8 cellular contexts compared by ENCODE assay signal in genomic region chr11:13207665-13208594, GRCh38.
DNase-seq lines count a peak whose midpoint lies in the region; ATAC-seq and TF ChIP-seq lines count a peak whose summit lies in the region.

No MANE protein-coding gene starts in this region.

- H3K4me1 Mint-ChIP-seq in activated T-cell treated with anti-CD3 and anti-CD28 coated beads, Interleukin-2, amount 50 U/mL, for 24 hours (ENCODE audit: low read depth), result peaks cover 44% of the 10 kb centered on the region

- H3K27me3 ChIP-seq in SJSA1 (replicated peaks) (no peaks in the 10 kb centered on the region), lower lobe of right lung (ENCODE audit: low read depth) (no peaks in the 10 kb centered on the region), thymus (ENCODE audit: control insufficient read depth, insufficient read depth) (no peaks in the 10 kb centered on the region)

- DNase-seq in activated T-cell treated with anti-CD3 and anti-CD28 coated beads, Interleukin-2, amount 50 U/mL, for 24 hours, result peak; percentile 41
- no peak for DNase-seq in activated T-cell treated with anti-CD3 and anti-CD28 coated beads, Interleukin-2, amount 50 U/mL, for 1 hour
- DNase-seq in SJSA1 (ENCODE audit: low read depth in 1 of 2, low spot score in 2 of 2) (peak; percentile 78 to 92), dedifferentiated amniotic fluid mesenchymal stem cell (ENCODE audit: extremely low spot score) (peak; percentile 69), lower lobe of right lung (peak; percentile 54), NCI-H345 treated with DMSO at 0.1 percent for 48 hours (lab: John Stamatoyannopoulos, UW; ENCODE audit: unreplicated experiment) (no peak)

- no peak for TF ChIP-seq CTCF in lower lobe of right lung (IDR thresholded peaks at IDR 0.05)

- H3K4me1 ChIP-seq in SJSA1 (replicated peaks) (peaks cover 27% of the 10 kb centered on the region), lower lobe of right lung (peaks cover 9% of the 10 kb centered on the region), thymus (ENCODE audit: control insufficient read depth, insufficient read depth, low read length) (peaks cover 4% of the 10 kb centered on the region)

- peak overlapping the region; percentile 92 for H3K27ac ChIP-seq in SJSA1
- H3K27ac ChIP-seq in lower lobe of right lung, result peak overlapping the region; percentile 74
- peak overlapping the region; percentile 70 for H3K27ac ChIP-seq in thymus (ENCODE audit: low read depth)

- H3K4me3 Mint-ChIP-seq in activated T-cell treated with anti-CD3 and anti-CD28 coated beads, Interleukin-2, amount 50 U/mL, for 24 hours, result peak overlapping the region; percentile 53

- 43% methylated on average over 16 of the region's 16 CpGs for WGBS in thymus

- H3K36me3 Mint-ChIP-seq in activated T-cell treated with anti-CD3 and anti-CD28 coated beads, Interleukin-2, amount 50 U/mL, for 24 hours (ENCODE audit: low read depth), result no peaks in the 10 kb centered on the region

- H3K27me3 Mint-ChIP-seq in activated T-cell treated with anti-CD3 and anti-CD28 coated beads, Interleukin-2, amount 50 U/mL, for 24 hours, result no peaks in the 10 kb centered on the region

- H3K36me3 ChIP-seq in SJSA1 (no peaks in the 10 kb centered on the region), lower lobe of right lung (no peaks in the 10 kb centered on the region), thymus (ENCODE audit: control insufficient read depth, insufficient read depth) (no peaks in the 10 kb centered on the region)

- no peaks in the 10 kb centered on the region for H3K9me3 Mint-ChIP-seq in activated T-cell treated with anti-CD3 and anti-CD28 coated beads, Interleukin-2, amount 50 U/mL, for 24 hours

- H3K9me3 ChIP-seq in SJSA1 (replicated peaks) (no peaks in the 10 kb centered on the region), lower lobe of right lung (no peaks in the 10 kb centered on the region), thymus (ENCODE audit: control insufficient read depth) (no peaks in the 10 kb centered on the region)

- ATAC-seq in lower lobe of right lung (peak; percentile 73 to 84), GM19467 (IDR thresholded peaks at IDR 0.05; ENCODE audit: unreplicated experiment) (no peak)

- H3K4me3 ChIP-seq in SJSA1 (peak overlapping the region; percentile 20), lower lobe of right lung (peak overlapping the region; percentile 43), thymus (ENCODE audit: low read length) (no peak overlapping the region)

- intact Hi-C loops in lower lobe of right lung (cut with DNase I), result loop anchor here (2.0 kb wide), 1 partner anchor 131 kb away; no protein-coding TSS in a partner anchor

- peak overlapping the region; percentile 60 for H3K27ac Mint-ChIP-seq in activated T-cell treated with anti-CD3 and anti-CD28 coated beads, Interleukin-2, amount 50 U/mL, for 24 hours

Comparison
In these comparisons a context has a peak if more than half of its experiments do, and no peak if none do; other contexts are left out.
1. DNase-seq: peak in activated T-cell treated with anti-CD3 and anti-CD28 coated beads, Interleukin-2, amount 50 U/mL, for 24 hours (single experiment), SJSA1 (2 of 2), dedifferentiated amniotic fluid mesenchymal stem cell (single experiment) and lower lobe of right lung (single experiment); none in activated T-cell treated with anti-CD3 and anti-CD28 coated beads, Interleukin-2, amount 50 U/mL, for 1 hour (single experiment) and NCI-H345 treated with DMSO at 0.1 percent for 48 hours (single experiment).
2. Peak in every context shown above with its lines, with median percentiles within 50 percentile points of each other: H3K27ac ChIP-seq.